ENCODE assay signal across 1 cellular context in the genomic region with DNA sequence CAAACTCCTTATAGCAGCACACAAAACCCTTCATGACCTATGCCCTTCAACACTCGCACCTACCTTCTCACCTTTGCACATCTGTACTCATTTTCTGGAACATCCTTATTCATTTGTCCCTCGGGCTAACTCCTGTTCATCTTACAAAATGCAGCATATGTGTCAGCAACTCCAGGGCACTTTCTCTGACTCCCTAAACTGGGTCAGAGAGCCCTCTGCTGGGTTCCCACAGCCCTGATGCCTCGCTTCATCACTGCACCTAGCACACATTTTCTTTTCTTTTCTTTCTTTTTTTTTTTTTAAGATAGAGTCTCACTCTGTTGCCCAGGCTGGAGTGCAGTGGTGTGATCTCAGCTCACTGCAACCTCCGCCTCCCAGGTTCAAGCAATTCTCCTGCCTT.
TF ChIP-seq lines count a peak whose summit lies in the region.

No MANE protein-coding gene starts in this region.

TF ChIP-seq in K562, 482 proteins besides CTCF, POLR2A, EP300 and RAD21:
- no peak for TF ChIP-seq ZBTB12 (CRISPR knock-in tag; IDR thresholded peaks at IDR 0.05)
- TF ChIP-seq ZNF384 (IDR thresholded peaks at IDR 0.05; ENCODE audit: low read depth, low read length) = 0 out of 2 replicates have a peak, but pooled peaks have one; percentile 21
- 0 out of 2 replicates have a peak, but pooled peaks have one; percentile 33 for TF ChIP-seq CREM (IDR thresholded peaks at IDR 0.05; ENCODE audit: low read depth)
- peak; percentile 26; the same call in 1 of the 2 replicates for TF ChIP-seq NR2C1 (IDR thresholded peaks at IDR 0.05)
- TF ChIP-seq NR2C1 (tag; IDR thresholded peaks at IDR 0.05) = 0 out of 2 replicates have a peak, but pooled peaks have one; percentile 33
- no peak for TF ChIP-seq NFIX (CRISPR knock-in tag; IDR thresholded peaks at IDR 0.05; ENCODE audit: low read depth)
